ENCODE assay signal across 37 cellular contexts in the genomic region with DNA sequence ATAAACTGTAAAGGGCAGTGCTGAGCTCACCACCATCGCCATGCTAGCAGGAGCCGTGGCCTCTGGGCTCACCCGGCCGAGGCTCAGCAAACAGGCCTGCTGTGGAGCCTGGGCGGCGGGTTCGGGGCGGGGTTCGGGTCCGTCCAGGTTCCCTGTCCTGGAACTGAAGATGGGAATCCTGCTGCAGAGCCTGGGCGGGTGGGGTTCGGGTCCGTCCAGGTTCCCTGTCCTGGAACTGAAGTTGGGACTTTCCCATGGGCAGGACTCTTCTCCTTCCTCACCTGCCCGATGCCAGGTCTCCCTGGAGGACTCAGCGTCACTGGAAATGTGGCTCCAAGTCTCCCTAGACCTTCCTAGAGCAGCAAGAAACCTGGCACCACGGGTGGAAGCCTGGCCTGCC. TPM values are rescaled to one million over a fixed set of nuclear protein-coding genes. Genes with fewer than 3 reads are reported as not detected.
"Had no signal": no experiment of that assay in that cellular context is flagged by ENCODE, and none has a peak within 500 bp of the region (broad histone marks: within the 10 kb centered on the region; RNA-seq: fewer than 3 reads in every experiment).

No MANE protein-coding gene starts in this region.

- H3K36me3 Mint-ChIP-seq: activated CD4-positive, alpha-beta memory T cell treated with anti-CD3 and anti-CD28 coated beads for 36 hours had no signal

- H3K4me1 ChIP-seq: adrenal gland had no signal

- H3K27ac ChIP-seq: adrenal gland, body of pancreas, brain microvascular endothelial cell, breast epithelium, VCaP had no signal

- H3K27ac Mint-ChIP-seq: activated B cell treated with CpG ODN at 0.5 μM for 24 hours; activated CD4-positive, alpha-beta memory T cell treated with anti-CD3 and anti-CD28 coated beads for 36 hours; activated CD4-positive, alpha-beta T cell treated with anti-CD3 and anti-CD28 coated beads, Interleukin-2, amount 10 ng/mL, durations not matched to agents 24 days and 14 days; activated CD8-positive, alpha-beta T cell treated with anti-CD3 and anti-CD28 coated beads for 36 hours; activated naive CD4-positive, alpha-beta T cell treated with anti-CD3 and anti-CD28 coated beads for 36 hours; activated naive CD4-positive, alpha-beta T cell treated with anti-CD3 and anti-CD28 coated beads, Interleukin-2, amount 50 U/mL, for 72 hours; activated naive CD8-positive, alpha-beta T cell treated with anti-CD3 and anti-CD28 coated beads for 36 hours; activated T-cell treated with anti-CD3 and anti-CD28 coated beads, Interleukin-2, amount 50 U/mL, for 72 hours; activated T-helper 1 cell treated with anti-CD3 and anti-CD28 coated beads, Interleukin-12 subunit alpha, Interleukin-12 subunit beta, Interleukin-2, Interleukin-4 antibody, amounts not matched to agents 30 ng/mL and 10 ng/mL and 1 ng/mL, durations not matched to agents 14 hours and 24 hours and 36 hours; activated T-helper 17 cell treated with anti-CD3 and anti-CD28 coated beads, Interleukin-2, amount 50 U/mL, for 72 hours; T-helper 1 cell treated with Interleukin-12 subunit alpha and Interleukin-12 subunit beta and Interleukin-4 antibody, amounts not matched to agents 30 μg/mL and 1 μg/mL, for 36 hours; T-helper 2 cell treated with Interferon-gamma antibody and Interleukin-4, amounts not matched to agents 5 μg/mL and 100 μg/mL, for 36 hours had no signal

- H3K4me3 ChIP-seq: adrenal gland, body of pancreas, breast epithelium had no signal

- DNase-seq: activated B cell treated with CpG ODN at 0.5 μM for 24 hours; activated CD4-positive, alpha-beta memory T cell treated with anti-CD3 and anti-CD28 coated beads for 36 hours; activated CD4-positive, alpha-beta T cell treated with anti-CD3 and anti-CD28 coated beads for 4 hours; activated CD4-positive, alpha-beta T cell treated with anti-CD3 and anti-CD28 coated beads, Interleukin-2, amount 10 ng/mL, durations not matched to agents 24 days and 14 days; activated CD4-positive, alpha-beta T cell treated with anti-CD3 and anti-CD28 coated beads, Interleukin-2, amount 50 U/mL, for 1 hour; activated CD4-positive, alpha-beta T cell treated with anti-CD3 and anti-CD28 coated beads, Interleukin-2, amount 50 U/mL, for 4 hours; activated CD4-positive, CD25-positive, alpha-beta regulatory T cell treated with anti-CD3 and anti-CD28 coated beads, Interleukin-2, amount 50 U/mL, for 72 hours; activated CD8-positive, alpha-beta memory T cell treated with anti-CD3 and anti-CD28 coated beads, Interleukin-2, amount 50 U/mL, for 4 hours; activated CD8-positive, alpha-beta T cell treated with anti-CD3 and anti-CD28 coated beads for 36 hours; activated effector memory CD4-positive, alpha-beta T cell treated with anti-CD3 and anti-CD28 coated beads, Interleukin-2, amount 50 U/mL, for 16 hours; activated gamma-delta T cell treated with Interleukin-2 at 50 U/mL for 16 hours; activated naive CD4-positive, alpha-beta T cell; activated naive CD4-positive, alpha-beta T cell treated with anti-CD3 and anti-CD28 coated beads for 36 hours; activated naive CD4-positive, alpha-beta T cell treated with anti-CD3 and anti-CD28 coated beads, Interleukin-2, amount 50 U/mL, for 16 hours; activated naive CD8-positive, alpha-beta T cell treated with anti-CD3 and anti-CD28 coated beads for 36 hours; activated T-cell treated with anti-CD3 and anti-CD28 coated beads for 4 hours; activated T-cell treated with anti-CD3 and anti-CD28 coated beads, Interleukin-2, amount 50 U/mL, for 1 hour; activated T-cell treated with anti-CD3 and anti-CD28 coated beads, Interleukin-2, amount 50 U/mL, for 4 hours; activated T-cell treated with anti-CD3 and anti-CD28 coated beads, Interleukin-2, amount 50 U/mL, for 72 hours; adrenal gland; amniotic stem cell; body of pancreas; brain microvascular endothelial cell; central memory CD4-positive, alpha-beta T cell; T-helper 2 cell; T-helper 9 cell had no signal

- H3K4me3 Mint-ChIP-seq: activated B cell treated with CpG ODN at 0.5 μM for 24 hours; activated CD4-positive, alpha-beta memory T cell treated with anti-CD3 and anti-CD28 coated beads for 36 hours; activated CD4-positive, alpha-beta T cell treated with anti-CD3 and anti-CD28 coated beads, Interleukin-2, amount 10 ng/mL, durations not matched to agents 24 days and 14 days; activated CD8-positive, alpha-beta T cell treated with anti-CD3 and anti-CD28 coated beads for 36 hours; activated naive CD4-positive, alpha-beta T cell treated with anti-CD3 and anti-CD28 coated beads for 36 hours; activated naive CD8-positive, alpha-beta T cell treated with anti-CD3 and anti-CD28 coated beads for 36 hours; activated T-cell treated with anti-CD3 and anti-CD28 coated beads, Interleukin-2, amount 50 U/mL, for 4 hours; activated T-cell treated with anti-CD3 and anti-CD28 coated beads, Interleukin-2, amount 50 U/mL, for 72 hours; activated T-helper 1 cell treated with anti-CD3 and anti-CD28 coated beads, Interleukin-12 subunit alpha, Interleukin-12 subunit beta, Interleukin-2, Interleukin-4 antibody, amounts not matched to agents 30 ng/mL and 10 ng/mL and 1 ng/mL, durations not matched to agents 14 hours and 24 hours and 36 hours; activated T-helper 17 cell treated with anti-CD3 and anti-CD28 coated beads, Interleukin-2, amount 50 U/mL, for 72 hours; T-helper 1 cell treated with Interleukin-12 subunit alpha and Interleukin-12 subunit beta and Interleukin-4 antibody, amounts not matched to agents 30 μg/mL and 1 μg/mL, for 36 hours; T-helper 2 cell treated with Interferon-gamma antibody and Interleukin-4, amounts not matched to agents 5 μg/mL and 100 μg/mL, for 36 hours had no signal

- H3K9me3 ChIP-seq: adrenal gland, body of pancreas, breast epithelium had no signal

- H3K9me3 Mint-ChIP-seq: activated B cell treated with CpG ODN at 0.5 μM for 24 hours; activated CD4-positive, alpha-beta memory T cell treated with anti-CD3 and anti-CD28 coated beads for 36 hours; activated CD8-positive, alpha-beta T cell treated with anti-CD3 and anti-CD28 coated beads for 36 hours; activated naive CD4-positive, alpha-beta T cell treated with anti-CD3 and anti-CD28 coated beads for 36 hours; activated naive CD4-positive, alpha-beta T cell treated with anti-CD3 and anti-CD28 coated beads, Interleukin-2, amount 50 U/mL, for 72 hours; activated T-cell treated with anti-CD3 and anti-CD28 coated beads, Interleukin-2, amount 50 U/mL, for 4 hours; activated T-cell treated with anti-CD3 and anti-CD28 coated beads, Interleukin-2, amount 50 U/mL, for 72 hours; activated T-helper 1 cell treated with anti-CD3 and anti-CD28 coated beads, Interleukin-12 subunit alpha, Interleukin-12 subunit beta, Interleukin-2, Interleukin-4 antibody, amounts not matched to agents 30 ng/mL and 10 ng/mL and 1 ng/mL, durations not matched to agents 14 hours and 24 hours and 36 hours; T-helper 1 cell treated with Interleukin-12 subunit alpha and Interleukin-12 subunit beta and Interleukin-4 antibody, amounts not matched to agents 30 μg/mL and 1 μg/mL, for 36 hours; T-helper 2 cell treated with Interferon-gamma antibody and Interleukin-4, amounts not matched to agents 5 μg/mL and 100 μg/mL, for 36 hours had no signal

- H3K36me3 ChIP-seq: adrenal gland, brain microvascular endothelial cell, breast epithelium had no signal

- H3K27me3 ChIP-seq: body of pancreas had no signal

RNA-seq across cellular contexts. Expression of a gene that starts 36.6 kb away (rescaled TPM):
- total RNA-seq: activated B cell treated with CpG ODN at 0.5 μM for 24 hours; activated CD4-positive, alpha-beta memory T cell treated with anti-CD3 and anti-CD28 coated beads for 36 hours; activated CD4-positive, alpha-beta T cell treated with anti-CD3 and anti-CD28 coated beads, Interleukin-2, amount 10 ng/mL, durations not matched to agents 24 days and 14 days; activated CD8-positive, alpha-beta memory T cell treated with anti-CD3 and anti-CD28 coated beads for 36 hours; activated CD8-positive, alpha-beta T cell treated with anti-CD3 and anti-CD28 coated beads for 36 hours; activated naive CD4-positive, alpha-beta T cell treated with anti-CD3 and anti-CD28 coated beads for 36 hours; activated naive CD4-positive, alpha-beta T cell treated with anti-CD3 and anti-CD28 coated beads, Interleukin-2, amount 50 U/mL, for 72 hours; activated naive CD8-positive, alpha-beta T cell treated with anti-CD3 and anti-CD28 coated beads for 36 hours; activated T-cell treated with anti-CD3 and anti-CD28 coated beads, Interleukin-2, amount 50 U/mL, for 4 hours; activated T-cell treated with anti-CD3 and anti-CD28 coated beads, Interleukin-2, amount 50 U/mL, for 72 hours; activated T-helper 1 cell treated with anti-CD3 and anti-CD28 coated beads, Interleukin-12 subunit alpha, Interleukin-12 subunit beta, Interleukin-2, Interleukin-4 antibody, amounts not matched to agents 30 ng/mL and 10 ng/mL and 1 ng/mL, durations not matched to agents 14 hours and 24 hours and 36 hours; activated T-helper 17 cell treated with anti-CD3 and anti-CD28 coated beads, Interleukin-2, amount 50 U/mL, for 72 hours; aorta; astrocyte; body of pancreas; cardiac septum had no signal
- polyA plus RNA-seq: aorta had no signal

RNA-seq across cellular contexts. Expression of a gene that starts 51.8 kb away (rescaled TPM):
- total RNA-seq: activated B cell treated with CpG ODN at 0.5 μM for 24 hours; activated CD4-positive, alpha-beta memory T cell treated with anti-CD3 and anti-CD28 coated beads for 36 hours; activated CD4-positive, alpha-beta T cell treated with anti-CD3 and anti-CD28 coated beads, Interleukin-2, amount 10 ng/mL, durations not matched to agents 24 days and 14 days; activated CD8-positive, alpha-beta memory T cell treated with anti-CD3 and anti-CD28 coated beads for 36 hours; activated CD8-positive, alpha-beta T cell treated with anti-CD3 and anti-CD28 coated beads for 36 hours; activated naive CD4-positive, alpha-beta T cell treated with anti-CD3 and anti-CD28 coated beads for 36 hours; activated naive CD4-positive, alpha-beta T cell treated with anti-CD3 and anti-CD28 coated beads, Interleukin-2, amount 50 U/mL, for 72 hours; activated naive CD8-positive, alpha-beta T cell treated with anti-CD3 and anti-CD28 coated beads for 36 hours; activated T-cell treated with anti-CD3 and anti-CD28 coated beads, Interleukin-2, amount 50 U/mL, for 4 hours; activated T-cell treated with anti-CD3 and anti-CD28 coated beads, Interleukin-2, amount 50 U/mL, for 72 hours; activated T-helper 1 cell treated with anti-CD3 and anti-CD28 coated beads, Interleukin-12 subunit alpha, Interleukin-12 subunit beta, Interleukin-2, Interleukin-4 antibody, amounts not matched to agents 30 ng/mL and 10 ng/mL and 1 ng/mL, durations not matched to agents 14 hours and 24 hours and 36 hours; activated T-helper 17 cell treated with anti-CD3 and anti-CD28 coated beads, Interleukin-2, amount 50 U/mL, for 72 hours; adrenal gland; aorta; astrocyte; body of pancreas; cardiac septum had no signal
- polyA plus RNA-seq: adrenal gland, aorta had no signal
